Comparison of ENCODE assay signal across 21 cellular contexts in the genomic region with DNA sequence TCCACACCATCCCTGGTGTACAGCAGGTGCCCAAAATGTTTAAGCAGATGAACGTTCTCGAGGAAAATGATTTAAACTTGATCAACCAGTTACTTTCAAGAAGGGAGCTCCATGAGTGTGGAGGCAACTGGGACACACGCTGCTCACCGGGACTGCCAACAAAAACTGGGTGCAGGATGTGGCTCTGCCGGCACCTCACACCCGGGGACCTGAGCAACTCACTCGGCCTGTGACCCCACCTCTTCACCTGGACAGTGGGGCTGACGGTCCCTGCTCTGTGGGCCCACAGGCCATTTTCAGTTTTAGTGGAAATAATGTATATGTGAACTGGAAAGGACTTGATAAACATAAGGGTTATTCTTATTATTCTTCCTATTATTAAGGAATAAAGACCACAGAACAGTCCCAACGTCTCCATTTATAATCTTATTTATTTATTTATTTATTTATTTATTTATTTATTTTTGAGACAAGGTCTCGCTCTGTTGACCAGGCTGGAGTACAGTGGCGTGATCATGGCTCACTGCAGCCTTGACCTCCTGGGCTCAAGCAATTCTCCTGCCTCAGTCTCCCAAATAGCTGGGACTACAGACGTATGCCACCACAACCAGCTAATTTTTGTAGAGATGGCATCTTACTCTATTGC.
"Had no signal": no experiment of that assay in that cellular context is flagged by ENCODE, and none has a peak within 500 bp of the region (broad histone marks: within the 10 kb centered on the region; RNA-seq: fewer than 3 reads in every experiment).

No MANE protein-coding gene starts in this region.

- H3K27ac ChIP-seq: left ventricle myocardium inferior, ovary, right atrium auricular region, right lobe of liver, tibial nerve, uterus had no signal

- H3K4me3 Mint-ChIP-seq: memory B cell; naive thymus-derived CD4-positive, alpha-beta T cell; natural killer cell treated with Interleukin-12 subunit alpha and Interleukin-12 subunit beta and Interleukin-15 and Interleukin-18, amount 100 ng/mL, for 72 hours; stimulated activated naive CD8-positive, alpha-beta T cell treated with anti-CD3 and anti-CD28 coated beads, Interleukin-15, Interleukin-2, amounts not matched to agents 100 ng/mL and 50 ng/mL, for 24 hours; type B pancreatic cell had no signal

- H3K4me1 ChIP-seq: right lobe of liver, uterus had no signal

- H3K27me3 Mint-ChIP-seq: stimulated activated naive CD8-positive, alpha-beta T cell treated with anti-CD3 and anti-CD28 coated beads, Interleukin-15, Interleukin-2, amounts not matched to agents 100 ng/mL and 50 ng/mL, for 24 hours had no signal

- H3K36me3 ChIP-seq: left ventricle myocardium inferior, ovary, right atrium auricular region, right lobe of liver, tibial nerve, uterus had no signal

- H3K9me3 ChIP-seq: left ventricle myocardium inferior, mucosa of descending colon, ovary, right atrium auricular region, right lobe of liver, tibial nerve, uterus had no signal

- H3K27ac Mint-ChIP-seq: memory B cell; natural killer cell treated with Interleukin-12 subunit alpha and Interleukin-12 subunit beta and Interleukin-15 and Interleukin-18, amount 100 ng/mL, for 72 hours; progenitor cell of endocrine pancreas; stimulated activated naive CD8-positive, alpha-beta T cell treated with anti-CD3 and anti-CD28 coated beads, Interleukin-15, Interleukin-2, amounts not matched to agents 100 ng/mL and 50 ng/mL, for 24 hours; type B pancreatic cell had no signal

- DNase-seq: islet precursor cell; left ventricle myocardium inferior; midbrain; mucosa of descending colon; naive thymus-derived CD4-positive, alpha-beta T cell; ovary; right lobe of liver; stimulated activated CD4-positive, alpha-beta T cell treated with anti-CD3 and anti-CD28 coated beads, Interleukin-12 subunit alpha, Interleukin-12 subunit beta, amount 100 ng/mL, for 4 hours; stimulated activated CD4-positive, alpha-beta T cell treated with anti-CD3 and anti-CD28 coated beads, Interleukin-15, amount 100 ng/mL, for 24 hours; stimulated activated CD4-positive, alpha-beta T cell treated with anti-CD3 and anti-CD28 coated beads, Interleukin-2, amount 100 ng/mL, for 24 hours; stimulated activated CD4-positive, alpha-beta T cell treated with anti-CD3 and anti-CD28 coated beads, Interleukin-4, amount 100 ng/mL, for 1 hour; stimulated activated naive CD4-positive, alpha-beta T cell; uterus had no signal

- H3K9me3 Mint-ChIP-seq: naive thymus-derived CD4-positive, alpha-beta T cell; natural killer cell treated with Interleukin-12 subunit alpha and Interleukin-12 subunit beta and Interleukin-15 and Interleukin-18, amount 100 ng/mL, for 72 hours; stimulated activated naive CD8-positive, alpha-beta T cell treated with anti-CD3 and anti-CD28 coated beads, Interleukin-15, Interleukin-2, amounts not matched to agents 100 ng/mL and 50 ng/mL, for 24 hours; type B pancreatic cell had no signal

- H3K27me3 ChIP-seq: ovary, right atrium auricular region, right lobe of liver, tibial nerve, uterus had no signal

- H3K4me2 ChIP-seq: smooth muscle cell had no signal

- ATAC-seq: mucosa of descending colon; naive thymus-derived CD4-positive, alpha-beta T cell; natural killer cell treated with Interleukin-12 subunit alpha and Interleukin-12 subunit beta and Interleukin-15 and Interleukin-18, amount 100 ng/mL, for 72 hours; right lobe of liver had no signal

- H3K4me3 ChIP-seq: left ventricle myocardium inferior, mucosa of descending colon, ovary, right atrium auricular region, right lobe of liver, smooth muscle cell, tibial nerve, uterus had no signal
